8 cellular contexts compared by ENCODE assay signal in the genomic region with DNA sequence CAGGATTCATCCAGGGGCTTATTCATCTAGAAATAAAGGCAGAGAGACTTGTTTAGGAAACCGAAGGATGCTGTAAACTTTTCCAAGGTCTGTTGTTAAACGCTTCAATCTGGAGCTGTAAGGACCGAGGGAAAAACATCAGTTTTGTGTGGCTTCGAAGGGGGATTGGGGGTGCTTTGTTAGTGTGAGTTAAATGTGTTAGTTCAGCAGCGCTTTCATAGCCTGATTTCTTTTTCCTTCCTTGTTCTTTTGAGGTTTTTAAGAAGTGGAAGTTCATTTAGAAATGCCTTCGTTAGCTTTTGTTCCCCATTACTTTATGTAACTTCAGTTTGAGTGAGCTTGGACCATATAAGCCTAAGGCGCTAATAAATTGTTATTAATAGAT. TPM values are rescaled to one million over a fixed set of nuclear protein-coding genes. Genes with fewer than 3 reads are reported as not detected.
DNase-seq lines count a peak whose midpoint lies in the region; ATAC-seq, FAIRE-seq and TF ChIP-seq lines count a peak whose summit lies in the region.

No MANE protein-coding gene starts in this region.

- 50 to 52% methylated on average over 7 of the region's 7 CpGs for WGBS in heart right ventricle, 2 donors
- WGBS in lower leg skin, 2 donors, result 26 to 27% methylated on average over 7 of the region's 7 CpGs

- no peak overlapping the region for H2AFZ ChIP-seq in astrocyte (ENCODE audit: low read depth, low read length)

- H3K79me2 ChIP-seq in astrocyte (ENCODE audit: insufficient read depth, low read length), result peaks cover 50% of the 10 kb centered on the region

- peak overlapping the region; percentile 85 for H3K4me2 ChIP-seq in astrocyte (ENCODE audit: low read length)

- peak overlapping the region in 9 of 10 donors; percentile 62 to 92 (median 76) for H3K4me3 ChIP-seq in heart right ventricle
- H3K4me3 ChIP-seq in astrocyte (ENCODE audit: insufficient read depth, low read depth, low read length), result peak overlapping the region; percentile 90
- peak overlapping the region; percentile 73 for H3K4me3 ChIP-seq in lower lobe of right lung
- peak overlapping the region; percentile 86 to 94 for H3K4me3 ChIP-seq in uterus
- H3K4me3 ChIP-seq in lower leg skin (ENCODE audit: low read depth, poor library complexity, severe bottlenecking), result no peak overlapping the region

- H3K9me3 Mint-ChIP-seq in astrocyte (ENCODE audit: unreplicated experiment), result no peaks in the 10 kb centered on the region

- no peaks in the 10 kb centered on the region for H3K27me3 Mint-ChIP-seq in astrocyte (ENCODE audit: low read depth, unreplicated experiment)

- peaks cover 8 to 72% (median 35%) of the 10 kb centered on the region in 9 donors for H3K4me1 ChIP-seq in heart right ventricle
- peaks cover 5% of the 10 kb centered on the region for H3K4me1 ChIP-seq in astrocyte (ENCODE audit: insufficient read depth, low read length)
- H3K4me1 ChIP-seq in lower lobe of right lung, result peaks cover 48% of the 10 kb centered on the region
- peaks cover 0 to 6% of the 10 kb centered on the region in 2 donors for H3K4me1 ChIP-seq in uterus

- peaks cover 6% of the 10 kb centered on the region for H3K4me1 Mint-ChIP-seq in astrocyte (ENCODE audit: low read depth, unreplicated experiment)

- FAIRE-seq in astrocyte (lab: Jason Lieb, UNC), result no peak

- TF ChIP-seq POLR2A in uterus (IDR thresholded peaks at IDR 0.05) (no peak), lower leg skin (IDR thresholded peaks at IDR 0.05) (no peak)

- no peak for DNase-seq in heart right ventricle
- no peak for DNase-seq in Right ventricle myocardium superior
- no peak for DNase-seq in astrocyte (ENCODE audit: low read depth)
- no peak for DNase-seq in lower lobe of right lung
- no peak for DNase-seq in uterus
- DNase-seq in lower leg skin (ENCODE audit: low spot score in 2 of 2), result no peak
- no peak for DNase-seq in epidermal melanocyte (ENCODE audit: insufficient read length, low spot score)

- intact Hi-C loops in heart right ventricle (cut with DNase I), result loop anchor here in 4 of 10 donors (5.0 to 10.0 kb wide), 4 partner anchors 67 to 92 kb away; no protein-coding TSS in a partner anchor
- intact Hi-C loops in Right ventricle myocardium superior (cut with DNase I), result no loop called here
- intact Hi-C loops in lower lobe of right lung (cut with DNase I), result no loop called here
- intact Hi-C loops in uterus (cut with DNase I; ENCODE audit: low total_unique reads), result no loop called here
- intact Hi-C loops in lower leg skin (cut with DNase I; ENCODE audit: low total_unique reads), result no loop called here

- no peaks in the 10 kb centered on the region for H3K36me3 Mint-ChIP-seq in astrocyte (ENCODE audit: low read depth, unreplicated experiment)

- peak overlapping the region; percentile 93 for H3K4me3 Mint-ChIP-seq in astrocyte (ENCODE audit: unreplicated experiment)

- H3K9ac ChIP-seq in astrocyte (ENCODE audit: low read length), result peak overlapping the region; percentile 92

- no peaks in the 10 kb centered on the region for H3K9me3 ChIP-seq in heart right ventricle
- no peaks in the 10 kb centered on the region for H3K9me3 ChIP-seq in astrocyte (ENCODE audit: insufficient read depth, low read depth, low read length)
- no peaks in the 10 kb centered on the region for H3K9me3 ChIP-seq in lower lobe of right lung
- H3K9me3 ChIP-seq in uterus, result no peaks in the 10 kb centered on the region

- no peak overlapping the region for H3K27ac Mint-ChIP-seq in astrocyte (ENCODE audit: unreplicated experiment)

- no peaks in the 10 kb centered on the region for H3K27me3 ChIP-seq in heart right ventricle
- H3K27me3 ChIP-seq in astrocyte (ENCODE audit: insufficient read depth, low read length), result no peaks in the 10 kb centered on the region
- no peaks in the 10 kb centered on the region for H3K27me3 ChIP-seq in lower lobe of right lung (ENCODE audit: low read depth)
- H3K27me3 ChIP-seq in uterus, result no peaks in the 10 kb centered on the region

- peak overlapping the region in 8 of 10 donors; percentile 74 to 93 (median 87) for H3K27ac ChIP-seq in heart right ventricle
- H3K27ac ChIP-seq in astrocyte (ENCODE audit: low read depth, low read length), result no peak overlapping the region
- peak overlapping the region; percentile 88 for H3K27ac ChIP-seq in lower lobe of right lung
- no peak overlapping the region for H3K27ac ChIP-seq in uterus

- peaks cover 43% of the 10 kb centered on the region for H4K20me1 ChIP-seq in astrocyte (ENCODE audit: insufficient read depth, low read length)

- no peak for TF ChIP-seq CTCF in heart right ventricle (IDR thresholded peaks at IDR 0.05)
- TF ChIP-seq CTCF in astrocyte (IDR thresholded peaks at IDR 0.05; ENCODE audit: insufficient read depth, low read depth, low read length), result no peak
- TF ChIP-seq CTCF in lower lobe of right lung (IDR thresholded peaks at IDR 0.05), result no peak
- TF ChIP-seq CTCF in uterus (IDR thresholded peaks at IDR 0.05), result no peak
- no peak for TF ChIP-seq CTCF in lower leg skin (IDR thresholded peaks at IDR 0.05)

- ATAC-seq in heart right ventricle (no peak), Right ventricle myocardium superior (ENCODE audit: poor library complexity) (no peak), lower lobe of right lung (no peak), GM21737 (IDR thresholded peaks at IDR 0.05; ENCODE audit: unreplicated experiment) (no peak)

- H3K36me3 ChIP-seq in heart right ventricle (peaks cover 0 to 6% (median 0%) of the 10 kb centered on the region in 9 donors), astrocyte (ENCODE audit: insufficient read depth, low read length) (no peaks in the 10 kb centered on the region), lower lobe of right lung (no peaks in the 10 kb centered on the region), uterus (no peaks in the 10 kb centered on the region)

RNA-seq across cellular contexts. Expression of a gene that starts 1.5 kb away (rescaled TPM):
- total RNA-seq in heart right ventricle, result 10 to 100 TPM; 24.7 to 36.3 (median 30.9) TPM
- 10 to 100 TPM in 1 of 2 donors, 1 to 10 TPM in 1; 7.1 to 17.8 TPM for polyA plus RNA-seq in heart right ventricle
- 25.0 TPM for total RNA-seq in Right ventricle myocardium superior
- 15.5 and 18.0 TPM in 2 replicates for total RNA-seq in astrocyte
- total RNA-seq in lower lobe of right lung, result 48.1 TPM
- 10 to 100 TPM; 12.1 to 31.8 (median 24.1) TPM for total RNA-seq in uterus
- 10 to 100 TPM; 22.9 to 27.8 (median 25.3) TPM for total RNA-seq in lower leg skin

RNA-seq across cellular contexts. Expression of a gene that starts 2.7 kb away (rescaled TPM):
- total RNA-seq in heart right ventricle (10 to 100 TPM; 16.3 to 22.1 (median 17.6) TPM), Right ventricle myocardium superior (13.7 TPM), astrocyte (31.5 and 32.6 TPM in 2 replicates), lower lobe of right lung (20.7 TPM), uterus (10 to 100 TPM; 12.8 to 24.8 (median 19.8) TPM), lower leg skin (10 to 100 TPM; 14.5 to 23.1 (median 18.1) TPM)
- polyA plus RNA-seq in heart right ventricle, result 10 to 100 TPM; 24.9 to 50.2 TPM

Comparison
In these comparisons a context has a peak if more than half of its experiments do, and no peak if none do; other contexts are left out.
1. H3K27ac ChIP-seq: peak in heart right ventricle (8 of 10) and lower lobe of right lung (single experiment); none in astrocyte (single experiment) and uterus (0 of 2).